In genomic region chr20:59153355-59153681, GRCh38 we compare ENCODE assay signal across 1 cellular context.
TF ChIP-seq lines count a peak whose summit lies in the region.

No MANE protein-coding gene starts in this region.

TF ChIP-seq in GM23338, 12 proteins besides CTCF, POLR2A, EP300 and RAD21 (continued from another document):
- TF ChIP-seq NANOG (IDR thresholded peaks at IDR 0.05; ENCODE audit: borderline replicate concordance) (no peak), EZH2 (IDR thresholded peaks at IDR 0.05; ENCODE audit: low read depth, unreplicated experiment) (no peak), ZNF114 (CRISPR knock-in tag; IDR thresholded peaks at IDR 0.05) (no peak), JUNB (IDR thresholded peaks at IDR 0.05; ENCODE audit: unreplicated experiment) (no peak), REST (IDR thresholded peaks at IDR 0.05; ENCODE audit: unreplicated experiment) (no peak), POLR2AphosphoS5 (IDR thresholded peaks at IDR 0.05; ENCODE audit: low read depth) (no peak)
